Comparison of ENCODE assay signal across 16 cellular contexts in genomic region chr5:138867011-138867410, GRCh38. TPM values are rescaled to one million over a fixed set of nuclear protein-coding genes. Genes with fewer than 3 reads are reported as not detected.
DNase-seq lines count a peak whose midpoint lies in the region; ATAC-seq and TF ChIP-seq lines count a peak whose summit lies in the region.
"Had no signal": no experiment of that assay in that cellular context is flagged by ENCODE, and none has a peak within 500 bp of the region (broad histone marks: within the 10 kb centered on the region; RNA-seq: fewer than 3 reads in every experiment).

No MANE protein-coding gene starts in this region.

- no peaks in the 10 kb centered on the region for H3K27me3 ChIP-seq in GM23338 (ENCODE audit: insufficient read depth)

- no peak for ATAC-seq in GM23338
- no peak for ATAC-seq in HG03460 (IDR thresholded peaks at IDR 0.05; ENCODE audit: unreplicated experiment)
- ATAC-seq: CD8-positive, alpha-beta T cell; HepG2 had no signal

- no peak overlapping the region for H3K4me3 Mint-ChIP-seq in GM23338
- H3K4me3 Mint-ChIP-seq: CD14-positive monocyte; CD8-positive, alpha-beta T cell had no signal

- peaks cover 8% of the 10 kb centered on the region for H3K9me3 Mint-ChIP-seq in GM23338

- H3K27ac ChIP-seq in GM23338 (ENCODE audit: low read depth) (peak overlapping the region; percentile 28; the same call in 1 of the 2 replicates), substantia nigra (ENCODE audit: low read depth, low read length, poor library complexity, severe bottlenecking) (peak overlapping the region; percentile 15)
- H3K27ac ChIP-seq: 22Rv1 had no signal

- H4K20me1 ChIP-seq in GM23338 (replicated peaks; ENCODE audit: insufficient read depth): 0 out of 2 replicates have a peak, but pooled peaks cover 2% of the 10 kb centered on the region

- H3K36me3 Mint-ChIP-seq in GM23338 (ENCODE audit: low read depth): peaks cover 28% of the 10 kb centered on the region
- H3K36me3 Mint-ChIP-seq: CD8-positive, alpha-beta T cell had no signal

- H3F3A ChIP-seq in GM23338 (replicated peaks; ENCODE audit: low read depth): no peaks in the 10 kb centered on the region; the same call in 1 of the 2 replicates

- 0 out of 2 replicates have a peak, but pooled peaks cover 4% of the 10 kb centered on the region for H3K36me3 ChIP-seq in GM23338 (ENCODE audit: insufficient read depth)
- H3K36me3 ChIP-seq: HAP-1 had no signal

- H3K4me3 ChIP-seq in GM23338 (no peak overlapping the region), epithelial cell of esophagus (ENCODE audit: low read length) (no peak overlapping the region)
- H3K4me3 ChIP-seq: HAP-1 had no signal

- H3K9me2 ChIP-seq in GM23338 (ENCODE audit: insufficient read depth): no peaks in the 10 kb centered on the region

- H2AFZ ChIP-seq in GM23338: no peak overlapping the region

- no peak overlapping the region for H3K4me2 ChIP-seq in GM23338

- 0 out of 2 replicates have a peak overlapping the region, but pooled peaks have one; percentile 57 for H3K27ac Mint-ChIP-seq in GM23338
- H3K27ac Mint-ChIP-seq: CD8-positive, alpha-beta T cell had no signal

- peaks cover 52% of the 10 kb centered on the region for H3K4me1 Mint-ChIP-seq in GM23338

- peaks cover 64% of the 10 kb centered on the region for H3K79me2 ChIP-seq in GM23338 (replicated peaks; ENCODE audit: insufficient read depth)

- H3K27me3 Mint-ChIP-seq in GM23338 (ENCODE audit: insufficient read depth, low read depth, poor library complexity): peaks cover 3% of the 10 kb centered on the region

- DNase-seq in GM23338 (ENCODE audit: low spot score): no peak
- DNase-seq in dermis blood vessel endothelial cell: peak; percentile 60
- DNase-seq in epithelial cell of esophagus (ENCODE audit: low read depth): no peak
- DNase-seq in substantia nigra (lab: John Stamatoyannopoulos, UW): no peak
- no peak for DNase-seq in kidney glomerular epithelial cell (lab: John Stamatoyannopoulos, UW)
- DNase-seq in SW480 (ENCODE audit: low spot score): no peak
- DNase-seq: Caco-2; CD8-positive, alpha-beta T cell; DND-41; GDM1 had no signal

- TF ChIP-seq CTCF in GM23338 (conservative IDR thresholded peaks at IDR 0.05; ENCODE audit: low read depth in 2 of 2): 0 out of 4 replicates have a peak, but pooled peaks of 1 of the 2 experiments have one; percentile 4
- peak; percentile 9 for TF ChIP-seq CTCF in epithelial cell of esophagus (IDR thresholded peaks at IDR 0.05; ENCODE audit: insufficient read depth, low read depth, low read length, missing control alignments)

- peaks cover 31% of the 10 kb centered on the region for H3K4me1 ChIP-seq in GM23338 (ENCODE audit: insufficient read depth)

TF ChIP-seq in GM23338, 12 proteins besides CTCF, POLR2A, EP300 and RAD21:
- no peak for TF ChIP-seq JUNB (IDR thresholded peaks at IDR 0.05; ENCODE audit: unreplicated experiment)

RNA-seq across cellular contexts. Expression of gene LRRTM2, which starts 8.1 kb away (rescaled TPM):
- not detected in 2 replicates for total RNA-seq in GM23338 (2014; rRNA removed; shearing (Covaris generic))
- polyA plus RNA-seq in GM23338 (2016; fragmentation: Nextera tagmentation; extraction: Ambion mirVana): 0.89 and 1.5 TPM in 2 replicates
- 2.9 and 6.1 TPM in 2 replicates for total RNA-seq in dermis blood vessel endothelial cell
- total RNA-seq: Caco-2, H1, HepG2 had no signal
- polyA plus RNA-seq: H1, HepG2 had no signal
